11 cellular contexts compared by ENCODE assay signal in the genomic region with DNA sequence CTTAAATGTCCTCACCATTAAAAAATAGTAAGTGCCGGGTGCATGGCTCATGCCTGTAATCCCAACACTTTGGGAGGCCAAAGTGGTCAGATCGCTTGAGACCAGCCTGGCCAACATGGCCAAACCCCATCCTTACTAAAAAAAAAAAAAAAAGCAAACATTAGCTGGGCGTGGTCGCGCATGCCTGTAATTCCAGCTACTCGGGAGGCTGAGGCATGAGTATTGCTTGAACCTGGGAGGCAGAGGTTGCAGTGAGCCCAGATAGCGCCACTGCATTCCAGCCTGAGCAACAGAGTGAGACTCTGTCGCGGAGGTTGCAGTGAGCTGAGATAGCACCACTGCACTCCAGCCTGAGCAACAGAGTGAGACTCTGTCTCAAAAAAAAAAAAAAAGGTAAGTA. TPM values are rescaled to one million over a fixed set of nuclear protein-coding genes. Genes with fewer than 3 reads are reported as not detected.
A peak's percentile ranks its signal among the peaks of the same experiment; 100 is the strongest.
DNase-seq lines count a peak whose midpoint lies in the region; ATAC-seq and TF ChIP-seq lines count a peak whose summit lies in the region.
"Not testable (repeated sequence)": the region's sequence is repeated elsewhere in the genome, so short reads cannot be mapped to it uniquely, and the experiment has no call there.
"Had no signal": no experiment of that assay in that cellular context is flagged by ENCODE, and none has a peak within 500 bp of the region (broad histone marks: within the 10 kb centered on the region; RNA-seq: fewer than 3 reads in every experiment).

No MANE protein-coding gene starts in this region.

- H3K4me3 Mint-ChIP-seq in Caco-2 (ENCODE audit: unreplicated experiment); GM23338; WTC11; chondrocyte (ENCODE audit: unreplicated experiment); neural crest cell: not testable (repeated sequence)

- H3K9me3 Mint-ChIP-seq in Caco-2 (ENCODE audit: unreplicated experiment); GM23338; WTC11; chondrocyte (ENCODE audit: low read depth); neural crest cell: not testable (repeated sequence)

- ATAC-seq in GM23338 (0 out of 3 replicates have a peak, but pooled peaks have one; percentile 34), WTC11 (peak; percentile 50)

- not testable (repeated sequence) for H3K9me3 ChIP-seq in Caco-2

- not testable (repeated sequence) for H3K4me2 ChIP-seq in GM23338

- H3K9me2 ChIP-seq in GM23338 (ENCODE audit: insufficient read depth): not testable (repeated sequence)

- not testable (repeated sequence) for H2AFZ ChIP-seq in GM23338

- not testable (repeated sequence) for H3K27me3 Mint-ChIP-seq in Caco-2 (ENCODE audit: insufficient read depth, unreplicated experiment); GM23338 (ENCODE audit: insufficient read depth, low read depth, poor library complexity); WTC11 (ENCODE audit: low read depth); chondrocyte (ENCODE audit: low read depth); neural crest cell (ENCODE audit: low read depth)

- H3K27ac ChIP-seq in GM23338 (ENCODE audit: low read depth): not testable (repeated sequence)

- not testable (repeated sequence) for TF ChIP-seq CTCF in Caco-2 (IDR thresholded peaks at IDR 0.05; ENCODE audit: insufficient read depth in 1 of 2, low read depth in 1 of 2, low read length in 1 of 2, severe bottlenecking in 1 of 2, unreplicated experiment in 1 of 2); GM23338 (conservative IDR thresholded peaks at IDR 0.05; ENCODE audit: low read depth in 2 of 2); WTC11 (IDR thresholded peaks at IDR 0.05); chondrocyte (IDR thresholded peaks at IDR 0.05); neural crest cell (conservative IDR thresholded peaks at IDR 0.05)

- not testable (repeated sequence) for H3K4me1 Mint-ChIP-seq in Caco-2 (ENCODE audit: low read depth, unreplicated experiment); GM23338; chondrocyte (ENCODE audit: low read depth); neural crest cell
- H3K4me1 Mint-ChIP-seq in WTC11: 0 out of 2 replicates have a peak, but pooled peaks cover 10% of the 10 kb centered on the region

- not testable (repeated sequence) for H3K27me3 ChIP-seq in Caco-2 (replicated peaks; ENCODE audit: control insufficient read depth, insufficient read depth, low read length); GM23338 (ENCODE audit: insufficient read depth)

- H3K36me3 Mint-ChIP-seq in Caco-2 (ENCODE audit: insufficient read depth, unreplicated experiment): peaks cover 50% of the 10 kb centered on the region
- H3K36me3 Mint-ChIP-seq in GM23338 (ENCODE audit: low read depth): peaks cover 65% of the 10 kb centered on the region
- H3K36me3 Mint-ChIP-seq in WTC11: peaks cover 50% of the 10 kb centered on the region
- not testable (repeated sequence) for H3K36me3 Mint-ChIP-seq in chondrocyte (ENCODE audit: low read depth); neural crest cell (ENCODE audit: low read depth)

- intact Hi-C loops in Caco-2 (cut with micrococcal nuclease; ENCODE audit: unreplicated experiment): not testable (repeated sequence)

- not testable (repeated sequence) for H3F3A ChIP-seq in GM23338 (replicated peaks; ENCODE audit: low read depth)

- CTCF ChIA-PET in Caco-2 (lab: Charles Lee); WTC11 (lab: Charles Lee): not testable (repeated sequence)

- peak; percentile 52 to 76 for DNase-seq in Caco-2
- DNase-seq in GM23338 (ENCODE audit: low spot score); WTC11 (ENCODE audit: low spot score); chondrocyte (ENCODE audit: low spot score); neural crest cell (ENCODE audit: low read depth, low spot score): not testable (repeated sequence)
- DNase-seq in HT1080 (ENCODE audit: low read depth): peak; percentile 1
- peak; percentile 5 for DNase-seq in left kidney (ENCODE audit: low read depth, low spot score)

- H4K20me1 ChIP-seq in GM23338 (replicated peaks; ENCODE audit: insufficient read depth): peaks cover 47% of the 10 kb centered on the region

- POLR2A ChIA-PET in Caco-2 (lab: Charles Lee): interaction anchor here (0.6 kb wide), 1 partner anchor 9 kb away, joined by 3 read pairs; no protein-coding TSS in a partner anchor
- POLR2A ChIA-PET in WTC11 (lab: Charles Lee): interaction anchor here (0.6 to 0.8 kb wide), 2 partner anchors 10 to 17 kb away, joined by 3 to 5 read pairs; a partner anchor contains a TSS

- not testable (repeated sequence) for H3K36me3 ChIP-seq in Caco-2 (ENCODE audit: control insufficient read depth, insufficient read depth, low read length)
- peaks cover 18% of the 10 kb centered on the region; the same call in 1 of the 2 replicates for H3K36me3 ChIP-seq in GM23338 (ENCODE audit: insufficient read depth)

- not testable (repeated sequence) for BruUV-seq in Caco-2 (replicated peaks; lab: Mats Ljungman, UMichigan)

- H3K4me3 ChIP-seq in Caco-2 (ENCODE audit: low read depth, low read length); GM23338: not testable (repeated sequence)

- not testable (repeated sequence) for H3K27ac Mint-ChIP-seq in Caco-2 (ENCODE audit: unreplicated experiment); GM23338; WTC11
- H3K27ac Mint-ChIP-seq in chondrocyte (ENCODE audit: unreplicated experiment) (peak overlapping the region; percentile 77), neural crest cell (ENCODE audit: unreplicated experiment) (peak overlapping the region; percentile 35)

- not testable (repeated sequence) for H3K4me1 ChIP-seq in Caco-2; GM23338 (ENCODE audit: insufficient read depth)

- peaks cover 100% of the 10 kb centered on the region for H3K79me2 ChIP-seq in GM23338 (replicated peaks; ENCODE audit: insufficient read depth)

TF ChIP-seq in WTC11, 78 proteins besides CTCF, POLR2A, EP300 and RAD21:
- 0 out of 2 replicates have a peak, but pooled peaks have one; percentile 8 for TF ChIP-seq ZNF121 (CRISPR knock-in tag; IDR thresholded peaks at IDR 0.05)

RNA-seq across cellular contexts. Expression of a gene that starts 10.5 kb away (rescaled TPM):
- total RNA-seq in Caco-2 (2022): 63.1 and 69.5 TPM in 2 replicates
- 128 and 139 TPM in 2 replicates for total RNA-seq in GM23338 (2014; rRNA removed; shearing (Covaris generic))
- polyA plus RNA-seq in GM23338 (2016; fragmentation: Nextera tagmentation; extraction: Ambion mirVana): 97.6 and 110 TPM in 2 replicates
- 44.7 and 66.5 TPM in 2 replicates for total RNA-seq in HT1080 (2014; rRNA removed; shearing (Covaris generic))
- 49.9 and 73.8 TPM in 2 replicates for polyA plus RNA-seq in HT1080 (2015; cell fraction: cytosol; rRNA removed)
- polyA plus RNA-seq in HT1080 (2015; cell fraction: nucleus; rRNA removed): 44.1 and 47.7 TPM in 2 replicates
- 81.8 to 97.1 TPM (median 84.8 TPM) in 3 replicates for total RNA-seq in WTC11 (2021)
- 70.6 to 81.1 TPM (median 76.0 TPM) in 3 replicates for total RNA-seq in chondrocyte
- 39.4 and 43.8 TPM in 2 replicates for total RNA-seq in neural crest cell

RNA-seq across cellular contexts. Expression of a gene that starts 23.3 kb away (rescaled TPM):
- 0.39 and 1.4 TPM in 2 replicates for total RNA-seq in Caco-2 (2022)
- 0.35 and 1.0 TPM in 2 replicates for total RNA-seq in GM23338 (2014; rRNA removed; shearing (Covaris generic))
- polyA plus RNA-seq in GM23338 (2016; fragmentation: Nextera tagmentation; extraction: Ambion mirVana): 0.68 and 1.4 TPM in 2 replicates
- 1.8 TPM in 1 of 2 replicates, not detected in the other for total RNA-seq in HT1080 (2014; rRNA removed; shearing (Covaris generic))
- polyA plus RNA-seq in HT1080 (2015; cell fraction: cytosol; rRNA removed): 1.1 TPM in 1 of 2 replicates, not detected in the other
- polyA plus RNA-seq in HT1080 (2015; cell fraction: nucleus; rRNA removed): 3.3 TPM in 1 of 2 replicates, not detected in the other
- total RNA-seq in WTC11 (2021): 0.46 to 1.0 TPM (median 0.85 TPM) in 3 replicates
- 0.37 to 1.6 TPM (median 1.0 TPM) in 3 replicates for total RNA-seq in chondrocyte
- 1.2 and 3.0 TPM in 2 replicates for total RNA-seq in neural crest cell
- total RNA-seq: Daoy, H4 had no signal

RNA-seq across cellular contexts. Expression of a gene that starts 54.7 kb away (rescaled TPM):
- total RNA-seq in Caco-2 (2022): not detected in 2 replicates
- not detected in 2 replicates for total RNA-seq in GM23338 (2014; rRNA removed; shearing (Covaris generic))
- polyA plus RNA-seq in GM23338 (2016; fragmentation: Nextera tagmentation; extraction: Ambion mirVana): 0.40 and 0.42 TPM in 2 replicates
- total RNA-seq in HT1080 (2014; rRNA removed; shearing (Covaris generic)): not detected in 2 replicates
- not detected in 2 replicates for polyA plus RNA-seq in HT1080 (2015; cell fraction: cytosol; rRNA removed)
- polyA plus RNA-seq in HT1080 (2015; cell fraction: nucleus; rRNA removed): not detected in 2 replicates
- total RNA-seq in WTC11 (2021): not detected in 3 replicates
- not detected in 3 replicates for total RNA-seq in chondrocyte
- not detected in 2 replicates for total RNA-seq in neural crest cell
- total RNA-seq: A172; CD4-positive, CD25-positive, alpha-beta regulatory T cell; Daoy; H4 had no signal
